Comparison of ENCODE assay signal across 26 cellular contexts in genomic region chr6:116094041-116094440, GRCh38. TPM values are rescaled to one million over a fixed set of nuclear protein-coding genes. Genes with fewer than 3 reads are reported as not detected.
"Had no signal": no experiment of that assay in that cellular context is flagged by ENCODE, and none has a peak within 500 bp of the region (broad histone marks: within the 10 kb centered on the region; RNA-seq: fewer than 3 reads in every experiment).

No MANE protein-coding gene starts in this region.

- DNase-seq: central memory CD4-positive, alpha-beta T cell; dermis blood vessel endothelial cell; effector memory CD4-positive, alpha-beta T cell; erythroblast; esophagus squamous epithelium; foreskin melanocyte; glutamatergic neuron; lower lobe of right lung; naive thymus-derived CD8-positive, alpha-beta T cell; nephron progenitor cell; nucleus accumbens; right cardiac atrium; spleen; stimulated activated CD4-positive, alpha-beta T cell treated with anti-CD3 and anti-CD28 coated beads, Interleukin-2, amount 100 ng/mL, for 48 hours; stimulated activated naive B cell treated with anti-CD40 and anti-IgM and Interleukin-4, amounts not matched to agents 10 μg/mL and 1 μg/mL and 100 μg/mL, for 72 hours; stimulated activated naive CD8-positive, alpha-beta T cell treated with anti-CD3 and anti-CD28 coated beads, Interleukin-15, amount 100 ng/mL, for 72 hours; thyroid gland had no signal

- ATAC-seq: left lung; lower lobe of right lung; naive thymus-derived CD8-positive, alpha-beta T cell; right cardiac atrium; stimulated activated naive B cell treated with anti-CD40 and anti-IgM and Interleukin-4, amounts not matched to agents 10 μg/mL and 1 μg/mL and 100 μg/mL, for 72 hours; stimulated activated naive CD8-positive, alpha-beta T cell treated with anti-CD3 and anti-CD28 coated beads, Interleukin-15, amount 100 ng/mL, for 72 hours had no signal

- H3K27me3 ChIP-seq: esophagus squamous epithelium, left lung, spleen, suprapubic skin, thyroid gland had no signal

- H3K4me1 ChIP-seq: lower lobe of right lung, prostate gland, suprapubic skin had no signal

- FAIRE-seq: colon, endometrium, keratinocyte had no signal

- H3K9me3 ChIP-seq: prostate gland, suprapubic skin, thyroid gland had no signal

- H3K4me3 ChIP-seq: esophagus squamous epithelium, left lung, lower lobe of right lung, prostate gland, skin epidermis, spleen, suprapubic skin, thyroid gland had no signal

- H3K27ac ChIP-seq: esophagus squamous epithelium, left lung, lower lobe of right lung, prostate gland, skin epidermis, spleen, suprapubic skin, thyroid gland had no signal

- H3K36me3 ChIP-seq: esophagus squamous epithelium, left lung, lower lobe of right lung, prostate gland, spleen, suprapubic skin, thyroid gland had no signal

RNA-seq across cellular contexts. Expression of gene COL10A1, which starts 31.9 kb away (rescaled TPM):
- total RNA-seq: dermis blood vessel endothelial cell; esophagus squamous epithelium; naive thymus-derived CD8-positive, alpha-beta T cell; osteocyte; prostate gland; right cardiac atrium; suprapubic skin had no signal
- polyA plus RNA-seq: keratinocyte, urinary bladder had no signal
